In genomic region chr11:108364159-108364558, GRCh38 we compare ENCODE assay signal across 23 cellular contexts.
DNase-seq lines count a peak whose midpoint lies in the region; ATAC-seq and TF ChIP-seq lines count a peak whose summit lies in the region.
"Had no signal": no experiment of that assay in that cellular context is flagged by ENCODE, and none has a peak within 500 bp of the region (broad histone marks: within the 10 kb centered on the region; RNA-seq: fewer than 3 reads in every experiment).

No MANE protein-coding gene starts in this region.

- peaks cover under 1% of the 10 kb centered on the region for H3K4me1 Mint-ChIP-seq in activated naive CD8-positive, alpha-beta T cell (ENCODE audit: low read depth)
- peaks cover 5% of the 10 kb centered on the region for H3K4me1 Mint-ChIP-seq in activated naive CD8-positive, alpha-beta T cell treated with anti-CD3 and anti-CD28 coated beads, Interleukin-2, amount 50 U/mL, for 24 hours
- H3K4me1 Mint-ChIP-seq in activated T-helper 17 cell treated with anti-CD3 and anti-CD28 coated beads, Interleukin-2, amount 50 U/mL, for 72 hours, result no peaks in the 10 kb centered on the region
- H3K4me1 Mint-ChIP-seq: activated CD4-positive, alpha-beta T cell treated with anti-CD3 and anti-CD28 coated beads, Interleukin-2, amount 10 ng/mL, durations not matched to agents 7 days and 5 days had no signal

- H3K27ac Mint-ChIP-seq in activated naive CD8-positive, alpha-beta T cell, result peak overlapping the region; percentile 42
- H3K27ac Mint-ChIP-seq in activated naive CD8-positive, alpha-beta T cell treated with anti-CD3 and anti-CD28 coated beads, Interleukin-2, amount 50 U/mL, for 24 hours, result no peak overlapping the region
- H3K27ac Mint-ChIP-seq in activated T-helper 17 cell treated with anti-CD3 and anti-CD28 coated beads, Interleukin-2, amount 50 U/mL, for 72 hours, result peak overlapping the region; percentile 20
- H3K27ac Mint-ChIP-seq: activated CD4-positive, alpha-beta T cell treated with anti-CD3 and anti-CD28 coated beads, Interleukin-2, amount 10 ng/mL, durations not matched to agents 7 days and 5 days; T-helper 17 cell had no signal

- 88% methylated on average over 2 of the region's 2 CpGs for WGBS in mammary epithelial cell (ENCODE audit: low coverage, missing lambda C conversion rate)
- 76 to 100% methylated on average over 2 of the region's 2 CpGs for WGBS in transverse colon (ENCODE audit: low coverage in 1 of 2), 2 donors

- H3K4me1 ChIP-seq in mammary epithelial cell (ENCODE audit: insufficient read depth, low read length), result no peaks in the 10 kb centered on the region
- H3K4me1 ChIP-seq in transverse colon, result no peaks in the 10 kb centered on the region
- H3K4me1 ChIP-seq: breast epithelium had no signal

- H3K27me3 ChIP-seq in mammary epithelial cell (ENCODE audit: insufficient read depth, low read length) (no peaks in the 10 kb centered on the region), transverse colon (no peaks in the 10 kb centered on the region)
- H3K27me3 ChIP-seq: breast epithelium, SJSA1, tibial nerve had no signal

- TF ChIP-seq EP300 in transverse colon (IDR thresholded peaks at IDR 0.05; ENCODE audit: low read depth), result no peak

- in situ Hi-C loops in mammary epithelial cell (cut with MboI; ENCODE audit: low sequenced_read_pairs in 2 of 2) (no loop called here), transverse colon (cut with MboI; ENCODE audit: low pct_ligation_motif_present in 1 of 4, low pct_unique_long_range_greater_than_20kb in 1 of 4, low sequenced_read_pairs in 3 of 4) (no loop called here)

- dilution Hi-C loops in mammary epithelial cell (cut with HindIII; ENCODE audit: low sequenced_read_pairs), result no loop called here

- no TSS peak for BruUV-seq in mammary epithelial cell (replicated peaks; lab: Mats Ljungman, UMichigan)

- H2AFZ ChIP-seq in mammary epithelial cell (ENCODE audit: low read depth, low read length), result no peak overlapping the region

- H3K27ac ChIP-seq in mammary epithelial cell (ENCODE audit: insufficient read depth, low read depth, low read length), result no peak overlapping the region
- no peak overlapping the region for H3K27ac ChIP-seq in transverse colon
- H3K27ac ChIP-seq: breast epithelium, SJSA1, tibial nerve had no signal

- H3K79me2 ChIP-seq in mammary epithelial cell (ENCODE audit: insufficient read depth, low read length), result no peaks in the 10 kb centered on the region

- H3K27me3 Mint-ChIP-seq in activated naive CD8-positive, alpha-beta T cell, result no peaks in the 10 kb centered on the region
- H3K27me3 Mint-ChIP-seq in activated naive CD8-positive, alpha-beta T cell treated with anti-CD3 and anti-CD28 coated beads, Interleukin-2, amount 50 U/mL, for 24 hours, result no peaks in the 10 kb centered on the region
- no peaks in the 10 kb centered on the region for H3K27me3 Mint-ChIP-seq in activated T-helper 17 cell treated with anti-CD3 and anti-CD28 coated beads, Interleukin-2, amount 50 U/mL, for 72 hours
- H3K27me3 Mint-ChIP-seq: activated CD4-positive, alpha-beta T cell treated with anti-CD3 and anti-CD28 coated beads, Interleukin-2, amount 10 ng/mL, durations not matched to agents 7 days and 5 days; T-helper 17 cell had no signal

- H3K9me3 ChIP-seq in mammary epithelial cell (replicated peaks; ENCODE audit: insufficient read depth, low read length), result no peaks in the 10 kb centered on the region
- no peaks in the 10 kb centered on the region for H3K9me3 ChIP-seq in transverse colon
- H3K9me3 ChIP-seq: breast epithelium, SJSA1, tibial nerve had no signal

- DNase-seq in activated naive CD8-positive, alpha-beta T cell treated with anti-CD3 and anti-CD28 coated beads, Interleukin-2, amount 50 U/mL, for 24 hours, result no peak
- DNase-seq in fibroblast of the aortic adventitia (ENCODE audit: low read depth), result peak; percentile 20
- DNase-seq in stimulated activated naive CD4-positive, alpha-beta T cell (lab: John Stamatoyannopoulos, UW), result no peak
- no peak for DNase-seq in mammary epithelial cell
- DNase-seq in transverse colon, result no peak
- DNase-seq: activated CD4-positive, alpha-beta T cell treated with anti-CD3 and anti-CD28 coated beads, Interleukin-2, amount 10 ng/mL, durations not matched to agents 7 days and 5 days; activated effector memory CD4-positive, alpha-beta T cell treated with Interleukin-2 at 50 U/mL for 16 hours; C1 segment of cervical spinal cord; Calu3; cortex of kidney; hippocampal formation; NCI-H1105 treated with DMSO at 0.1 percent for 48 hours; NCI-H2081 treated with DMSO at 0.1 percent for 48 hours; NCI-H446 treated with DMSO at 0.1 percent for 48 hours; small intestine; stimulated activated naive CD8-positive, alpha-beta T cell treated with anti-CD3 and anti-CD28 coated beads, Interleukin-15, Interleukin-2, amounts not matched to agents 100 U/mL and 50 U/mL, for 24 hours; T-helper 17 cell had no signal

- H3K36me3 ChIP-seq in mammary epithelial cell (ENCODE audit: insufficient read depth, low read length) (peaks cover 3% of the 10 kb centered on the region), transverse colon (peaks cover 0 to 9% (median 0%) of the 10 kb centered on the region in 4 donors)
- H3K36me3 ChIP-seq: breast epithelium, SJSA1 had no signal

- H3K4me3 Mint-ChIP-seq in activated naive CD8-positive, alpha-beta T cell, result no peak overlapping the region
- H3K4me3 Mint-ChIP-seq in activated naive CD8-positive, alpha-beta T cell treated with anti-CD3 and anti-CD28 coated beads, Interleukin-2, amount 50 U/mL, for 24 hours, result no peak overlapping the region
- no peak overlapping the region for H3K4me3 Mint-ChIP-seq in activated T-helper 17 cell treated with anti-CD3 and anti-CD28 coated beads, Interleukin-2, amount 50 U/mL, for 72 hours
- H3K4me3 Mint-ChIP-seq: activated CD4-positive, alpha-beta T cell treated with anti-CD3 and anti-CD28 coated beads, Interleukin-2, amount 10 ng/mL, durations not matched to agents 7 days and 5 days; T-helper 17 cell had no signal

- ATAC-seq in activated naive CD8-positive, alpha-beta T cell treated with anti-CD3 and anti-CD28 coated beads, Interleukin-2, amount 50 U/mL, for 24 hours, result no peak
- ATAC-seq in activated T-helper 17 cell treated with anti-CD3 and anti-CD28 coated beads, Interleukin-2, amount 50 U/mL, for 72 hours (replicated peaks), result no peak
- ATAC-seq in GM18868 (IDR thresholded peaks at IDR 0.05; ENCODE audit: unreplicated experiment), result no peak
- ATAC-seq: stimulated activated naive CD8-positive, alpha-beta T cell treated with anti-CD3 and anti-CD28 coated beads, Interleukin-15, Interleukin-2, amounts not matched to agents 100 U/mL and 50 U/mL, for 24 hours; T-helper 17 cell had no signal

- intact Hi-C loops in mammary epithelial cell (cut with micrococcal nuclease), result no loop called here
- intact Hi-C loops in transverse colon (cut with DNase I; ENCODE audit: low total_unique reads), result no loop called here

- no peak for TF ChIP-seq CTCF in fibroblast of the aortic adventitia (IDR thresholded peaks at IDR 0.05; ENCODE audit: insufficient read depth, low read length)
- no peak for TF ChIP-seq CTCF in mammary epithelial cell (conservative IDR thresholded peaks at IDR 0.05 in 1 of 2, IDR thresholded peaks at IDR 0.05 in 1 of 2; ENCODE audit: extremely low read depth in 1 of 2, insufficient read depth in 1 of 2, low read depth in 1 of 2, low read length in 2 of 2)
- no peak for TF ChIP-seq CTCF in transverse colon (IDR thresholded peaks at IDR 0.05)

- H4K20me1 ChIP-seq in mammary epithelial cell (ENCODE audit: insufficient read depth, low read length), result no peaks in the 10 kb centered on the region

- H3K4me2 ChIP-seq in mammary epithelial cell (ENCODE audit: insufficient read depth, low read depth, low read length), result no peak overlapping the region

- H3K9me3 Mint-ChIP-seq in activated naive CD8-positive, alpha-beta T cell (ENCODE audit: low read depth), result no peaks in the 10 kb centered on the region
- peaks cover 3% of the 10 kb centered on the region for H3K9me3 Mint-ChIP-seq in activated naive CD8-positive, alpha-beta T cell treated with anti-CD3 and anti-CD28 coated beads, Interleukin-2, amount 50 U/mL, for 24 hours
- H3K9me3 Mint-ChIP-seq in activated T-helper 17 cell treated with anti-CD3 and anti-CD28 coated beads, Interleukin-2, amount 50 U/mL, for 72 hours, result no peaks in the 10 kb centered on the region
- H3K9me3 Mint-ChIP-seq: activated CD4-positive, alpha-beta T cell treated with anti-CD3 and anti-CD28 coated beads, Interleukin-2, amount 10 ng/mL, durations not matched to agents 7 days and 5 days had no signal

- H3K36me3 Mint-ChIP-seq in activated naive CD8-positive, alpha-beta T cell, result peaks cover 26% of the 10 kb centered on the region
- H3K36me3 Mint-ChIP-seq in activated naive CD8-positive, alpha-beta T cell treated with anti-CD3 and anti-CD28 coated beads, Interleukin-2, amount 50 U/mL, for 24 hours (ENCODE audit: low read depth), result peaks cover 18% of the 10 kb centered on the region
- H3K36me3 Mint-ChIP-seq in activated T-helper 17 cell treated with anti-CD3 and anti-CD28 coated beads, Interleukin-2, amount 50 U/mL, for 72 hours (ENCODE audit: low read depth), result peaks cover 50% of the 10 kb centered on the region

- H3K4me3 ChIP-seq in fibroblast of the aortic adventitia (ENCODE audit: low read depth, low read length) (no peak overlapping the region), mammary epithelial cell (replicated peaks in 1 of 3; ENCODE audit: insufficient read depth in 1 of 3, low read depth in 2 of 3, low read length in 3 of 3) (no peak overlapping the region), transverse colon (no peak overlapping the region)
- H3K4me3 ChIP-seq: breast epithelium, SJSA1, tibial nerve had no signal

- TF ChIP-seq POLR2A in transverse colon (IDR thresholded peaks at IDR 0.05), result no peak

- no peak overlapping the region for H3K9ac ChIP-seq in mammary epithelial cell (ENCODE audit: insufficient read depth, low read length)

- CTCF ChIA-PET in mammary epithelial cell (lab: Charles Lee; ENCODE audit: low non-redundant PET), result no interaction called here
